8 cellular contexts compared by ENCODE assay signal in genomic region chr4:145132521-145133098, GRCh38. TPM values are rescaled to one million over a fixed set of nuclear protein-coding genes. Genes with fewer than 3 reads are reported as not detected.
DNase-seq lines count a peak whose midpoint lies in the region; ATAC-seq and TF ChIP-seq lines count a peak whose summit lies in the region.

No MANE protein-coding gene starts in this region.

- peaks cover 9 to 16% of the 10 kb centered on the region in 2 donors for H3K36me3 Mint-ChIP-seq in activated T-cell treated with anti-CD3 and anti-CD28 coated beads, Interleukin-2, amount 50 U/mL, for 72 hours (ENCODE audit: insufficient read depth in 2 of 2)
- peaks cover 7% of the 10 kb centered on the region for H3K36me3 Mint-ChIP-seq in progenitor cell of endocrine pancreas (ENCODE audit: insufficient read depth)

- H3K9me3 Mint-ChIP-seq in activated T-cell treated with anti-CD3 and anti-CD28 coated beads, Interleukin-2, amount 50 U/mL, for 72 hours: no peaks in the 10 kb centered on the region
- H3K9me3 Mint-ChIP-seq in progenitor cell of endocrine pancreas (ENCODE audit: low read depth): no peaks in the 10 kb centered on the region

- peak; percentile 21 for DNase-seq in GF-D8 (lab: John Stamatoyannopoulos, UW)
- DNase-seq in activated T-cell treated with anti-CD3 and anti-CD28 coated beads, Interleukin-2, amount 50 U/mL, for 72 hours: peak; percentile 47 to 56
- no peak for DNase-seq in progenitor cell of endocrine pancreas (ENCODE audit: low spot score, unreplicated experiment)
- DNase-seq in NCI-H1105 (lab: John Stamatoyannopoulos, UW): no peak
- no peak for DNase-seq in NCI-H1417 treated with DMSO at 0.1 percent for 48 hours (lab: John Stamatoyannopoulos, UW)
- DNase-seq in activated CD8-positive, alpha-beta memory T cell treated with anti-CD3 and anti-CD28 coated beads, Interleukin-2, amount 50 U/mL, for 4 hours: no peak

- no peak for TF ChIP-seq CTCF in progenitor cell of endocrine pancreas (IDR thresholded peaks at IDR 0.05; ENCODE audit: unreplicated experiment)

- peak overlapping the region; percentile 85 for H3K27ac Mint-ChIP-seq in activated T-cell treated with anti-CD3 and anti-CD28 coated beads, Interleukin-2, amount 50 U/mL, for 72 hours
- peak overlapping the region; percentile 26 for H3K27ac Mint-ChIP-seq in progenitor cell of endocrine pancreas

- H3K4me3 Mint-ChIP-seq in activated T-cell treated with anti-CD3 and anti-CD28 coated beads, Interleukin-2, amount 50 U/mL, for 72 hours: peak overlapping the region; percentile 5 to 54
- H3K4me3 Mint-ChIP-seq in progenitor cell of endocrine pancreas (ENCODE audit: low read depth): no peak overlapping the region

- ATAC-seq in GM19372 (IDR thresholded peaks at IDR 0.05; ENCODE audit: low read depth, unreplicated experiment): peak; percentile 68
- peak; percentile 69 for ATAC-seq in HG03196 (IDR thresholded peaks at IDR 0.05; ENCODE audit: unreplicated experiment)
- ATAC-seq in activated T-cell treated with anti-CD3 and anti-CD28 coated beads, Interleukin-2, amount 50 U/mL, for 72 hours (replicated peaks in 1 of 2): peak; percentile 83 to 85

- peaks cover 63% of the 10 kb centered on the region for H3K4me1 Mint-ChIP-seq in activated T-cell treated with anti-CD3 and anti-CD28 coated beads, Interleukin-2, amount 50 U/mL, for 72 hours (ENCODE audit: low read depth)
- no peaks in the 10 kb centered on the region for H3K4me1 Mint-ChIP-seq in progenitor cell of endocrine pancreas (ENCODE audit: low read depth)

- H3K27me3 Mint-ChIP-seq in activated T-cell treated with anti-CD3 and anti-CD28 coated beads, Interleukin-2, amount 50 U/mL, for 72 hours (ENCODE audit: low read depth): no peaks in the 10 kb centered on the region
- H3K27me3 Mint-ChIP-seq in progenitor cell of endocrine pancreas: no peaks in the 10 kb centered on the region

RNA-seq across cellular contexts. Expression of gene ABCE1, which starts 34.5 kb away (rescaled TPM):
- 100 to 1,000 TPM in 1 of 2 donors, 10 to 100 TPM in 1; 85.0 to 118 TPM for total RNA-seq in activated T-cell treated with anti-CD3 and anti-CD28 coated beads, Interleukin-2, amount 50 U/mL, for 72 hours
- 53.6 and 59.3 TPM in 2 replicates for total RNA-seq in progenitor cell of endocrine pancreas

RNA-seq across cellular contexts. Expression of gene ANAPC10, which starts 34.6 kb away (rescaled TPM):
- total RNA-seq in activated T-cell treated with anti-CD3 and anti-CD28 coated beads, Interleukin-2, amount 50 U/mL, for 72 hours: 10 to 100 TPM; 25.2 to 29.4 TPM
- 22.5 and 24.8 TPM in 2 replicates for total RNA-seq in progenitor cell of endocrine pancreas

RNA-seq across cellular contexts. Expression of gene OTUD4, which starts 47.8 kb away (rescaled TPM):
- total RNA-seq in activated T-cell treated with anti-CD3 and anti-CD28 coated beads, Interleukin-2, amount 50 U/mL, for 72 hours: 10 to 100 TPM; 50.0 to 67.3 TPM
- total RNA-seq in progenitor cell of endocrine pancreas: 40.8 and 41.8 TPM in 2 replicates

Comparison
In these comparisons a context has a peak if more than half of its experiments do, and no peak if none do; other contexts are left out.
1. DNase-seq: peak in GF-D8 (single experiment) and activated T-cell treated with anti-CD3 and anti-CD28 coated beads, Interleukin-2, amount 50 U/mL, for 72 hours (2 of 2); none in progenitor cell of endocrine pancreas (single experiment), NCI-H1105 (single experiment), NCI-H1417 treated with DMSO at 0.1 percent for 48 hours (single experiment) and activated CD8-positive, alpha-beta memory T cell treated with anti-CD3 and anti-CD28 coated beads, Interleukin-2, amount 50 U/mL, for 4 hours (single experiment).
2. Peak in every context shown above with its lines, with median percentiles within 50 percentile points of each other: ATAC-seq.